20 cellular contexts compared by ENCODE assay signal in the genomic region with DNA sequence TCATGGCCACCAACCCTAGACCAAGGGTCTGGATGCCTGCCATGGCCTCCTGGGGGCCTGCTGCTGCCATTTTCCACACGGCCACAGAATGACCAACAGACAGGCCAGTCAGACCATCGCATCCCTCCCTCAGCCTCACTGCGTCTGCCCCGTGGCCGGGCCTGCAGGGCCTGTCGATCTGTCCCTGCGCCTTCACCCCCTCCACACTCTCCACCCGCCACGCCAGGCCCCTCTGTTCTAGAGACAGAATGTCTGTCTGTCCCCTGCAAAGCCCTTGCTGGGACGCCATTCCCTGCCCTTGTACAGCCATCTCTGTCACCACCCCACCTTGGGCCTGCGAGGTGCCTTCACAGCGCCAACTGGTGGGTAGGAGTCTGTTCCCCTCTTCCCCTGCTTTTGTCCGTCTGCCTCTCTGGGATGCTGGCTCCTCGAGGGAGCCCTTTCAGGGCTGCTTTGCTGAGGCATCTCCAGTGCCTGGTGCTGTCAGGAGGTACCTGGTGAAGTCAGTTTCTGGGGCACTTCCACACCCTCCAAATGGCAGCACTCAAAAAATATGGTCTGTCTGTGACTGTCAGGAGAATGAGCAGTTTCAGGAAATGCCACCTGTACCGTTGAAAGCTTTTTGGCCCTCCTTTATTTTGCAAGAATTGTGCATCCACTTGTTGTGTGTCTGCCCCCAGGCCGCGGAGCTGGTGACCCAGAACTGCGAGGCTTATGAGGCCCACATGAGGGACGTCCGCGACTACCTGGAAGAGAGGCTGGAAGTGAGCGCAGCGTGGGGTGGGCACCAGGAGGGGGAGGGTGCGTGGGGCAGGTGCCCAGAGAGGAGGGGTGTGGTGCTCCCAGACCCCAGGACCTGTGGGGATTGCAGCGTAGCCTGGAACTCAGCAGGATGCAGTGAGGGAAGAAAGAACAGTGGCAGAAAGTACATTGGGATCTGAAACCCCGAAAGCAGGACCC. TPM values are rescaled to one million over a fixed set of nuclear protein-coding genes. Genes with fewer than 3 reads are reported as not detected.
DNase-seq lines count a peak whose midpoint lies in the region; ATAC-seq and TF ChIP-seq lines count a peak whose summit lies in the region.
"Had no signal": no experiment of that assay in that cellular context is flagged by ENCODE, and none has a peak within 500 bp of the region (broad histone marks: within the 10 kb centered on the region; RNA-seq: fewer than 3 reads in every experiment).

No MANE protein-coding gene starts in this region.

- H3K4me1 ChIP-seq in osteoblast (ENCODE audit: insufficient read depth, low read length), result no peaks in the 10 kb centered on the region
- H3K4me1 ChIP-seq: colonic mucosa, tibial artery had no signal

- H3K9me3 Mint-ChIP-seq in activated CD4-positive, alpha-beta T cell treated with anti-CD3 and anti-CD28 coated beads, Interleukin-2, amount 10 ng/mL, durations not matched to agents 7 days and 5 days, result no peaks in the 10 kb centered on the region
- H3K9me3 Mint-ChIP-seq in activated T-helper 2 cell treated with anti-CD3 and anti-CD28 coated beads, Interferon-gamma antibody, Interleukin-2, Interleukin-4, amounts not matched to agents 10 μg/mL and 5 μg/mL and 100 μg/mL, durations not matched to agents 14 hours and 24 hours and 36 hours, result no peaks in the 10 kb centered on the region
- H3K9me3 Mint-ChIP-seq: mesothelial cell of epicardium, nephron had no signal

- H3K36me3 ChIP-seq in osteoblast (ENCODE audit: insufficient read depth, low read length), result no peaks in the 10 kb centered on the region
- H3K36me3 ChIP-seq: colonic mucosa had no signal

- H4K20me1 ChIP-seq in osteoblast (ENCODE audit: insufficient read depth, low read length), result no peaks in the 10 kb centered on the region

- in situ Hi-C loops in GM13976 (cut with MboI; ENCODE audit: low sequenced_read_pairs, unreplicated experiment), result no loop called here

- H3K27ac ChIP-seq in osteoblast (ENCODE audit: low read depth, low read length), result no peak overlapping the region
- H3K27ac ChIP-seq: C4-2B, colonic mucosa, tibial artery had no signal

- H3K4me2 ChIP-seq in osteoblast (ENCODE audit: insufficient read depth, low read length), result no peak overlapping the region

- TF ChIP-seq CTCF in GM13976 (IDR thresholded peaks at IDR 0.05; ENCODE audit: borderline replicate concordance, control extremely low read depth, extremely low read depth, insufficient read depth, missing control alignments) (no peak), osteoblast (IDR thresholded peaks at IDR 0.05; ENCODE audit: extremely low read depth, low read depth, low read length) (no peak)

- peaks cover 1% of the 10 kb centered on the region for H3K36me3 Mint-ChIP-seq in activated CD4-positive, alpha-beta T cell treated with anti-CD3 and anti-CD28 coated beads, Interleukin-2, amount 10 ng/mL, durations not matched to agents 7 days and 5 days (ENCODE audit: low read depth)
- peaks cover 49% of the 10 kb centered on the region for H3K36me3 Mint-ChIP-seq in activated T-helper 2 cell treated with anti-CD3 and anti-CD28 coated beads, Interferon-gamma antibody, Interleukin-2, Interleukin-4, amounts not matched to agents 10 μg/mL and 5 μg/mL and 100 μg/mL, durations not matched to agents 14 hours and 24 hours and 36 hours (ENCODE audit: low read depth)

- H3K79me2 ChIP-seq in osteoblast (ENCODE audit: insufficient read depth, low read length), result no peaks in the 10 kb centered on the region

- CTCF ChIA-PET in activated CD4-positive, alpha-beta T cell treated with anti-CD3 and anti-CD28 coated beads, Interleukin-2, amount 10 ng/mL, durations not matched to agents 7 days and 5 days (lab: Charles Lee), result interaction anchor here (1.4 kb wide), 1 partner anchor 15 kb away, joined by 4 read pairs; no protein-coding TSS in a partner anchor

- H3K9me3 ChIP-seq in osteoblast (ENCODE audit: low read depth, low read length), result no peaks in the 10 kb centered on the region
- H3K9me3 ChIP-seq: colonic mucosa, tibial artery had no signal

- H3K27ac Mint-ChIP-seq in activated CD4-positive, alpha-beta T cell treated with anti-CD3 and anti-CD28 coated beads, Interleukin-2, amount 10 ng/mL, durations not matched to agents 7 days and 5 days, result peak overlapping the region; percentile 62
- no peak overlapping the region for H3K27ac Mint-ChIP-seq in activated T-helper 2 cell treated with anti-CD3 and anti-CD28 coated beads, Interferon-gamma antibody, Interleukin-2, Interleukin-4, amounts not matched to agents 10 μg/mL and 5 μg/mL and 100 μg/mL, durations not matched to agents 14 hours and 24 hours and 36 hours
- H3K27ac Mint-ChIP-seq: mesothelial cell of epicardium, nephron had no signal

- H3K4me3 ChIP-seq in osteoblast (ENCODE audit: insufficient read depth, low read length), result no peak overlapping the region
- H3K4me3 ChIP-seq: colonic mucosa, tibial artery had no signal

- intact Hi-C loops in activated T-helper 2 cell treated with anti-CD3 and anti-CD28 coated beads, Interferon-gamma antibody, Interleukin-2, Interleukin-4, amounts not matched to agents 10 μg/mL and 5 μg/mL and 100 μg/mL, durations not matched to agents 14 hours and 24 hours and 36 hours (cut with micrococcal nuclease), result no loop called here

- no peak for ATAC-seq in GM21390 (IDR thresholded peaks at IDR 0.05; ENCODE audit: unreplicated experiment)

- no peak overlapping the region for H2AFZ ChIP-seq in osteoblast (ENCODE audit: low read length)

- POLR2A ChIA-PET in activated CD4-positive, alpha-beta T cell treated with anti-CD3 and anti-CD28 coated beads, Interleukin-2, amount 10 ng/mL, durations not matched to agents 7 days and 5 days (lab: Charles Lee), result no interaction called here

- H3K27me3 ChIP-seq in osteoblast (ENCODE audit: insufficient read depth, low read length), result no peaks in the 10 kb centered on the region
- H3K27me3 ChIP-seq: colonic mucosa, tibial artery had no signal

- H3K4me1 Mint-ChIP-seq in activated CD4-positive, alpha-beta T cell treated with anti-CD3 and anti-CD28 coated beads, Interleukin-2, amount 10 ng/mL, durations not matched to agents 7 days and 5 days, result no peaks in the 10 kb centered on the region
- H3K4me1 Mint-ChIP-seq in activated T-helper 2 cell treated with anti-CD3 and anti-CD28 coated beads, Interferon-gamma antibody, Interleukin-2, Interleukin-4, amounts not matched to agents 10 μg/mL and 5 μg/mL and 100 μg/mL, durations not matched to agents 14 hours and 24 hours and 36 hours (ENCODE audit: low read depth), result no peaks in the 10 kb centered on the region

- DNase-seq in activated CD4-positive, alpha-beta T cell treated with anti-CD3 and anti-CD28 coated beads, Interleukin-2, amount 10 ng/mL, durations not matched to agents 7 days and 5 days, result no peak
- no peak for DNase-seq in activated CD4-positive, alpha-beta T cell treated with anti-CD3 and anti-CD28 coated beads for 48 hours
- DNase-seq in GM13976 (ENCODE audit: low spot score) (peak; percentile 26), osteoblast (ENCODE audit: insufficient read length, low spot score, missing footprints) (peak; percentile 70), activated gamma-delta T cell (lab: John Stamatoyannopoulos, UW) (no peak), hypothalamus (lab: John Stamatoyannopoulos, UW) (no peak)
- DNase-seq in activated T-helper 2 cell treated with anti-CD3 and anti-CD28 coated beads, Interferon-gamma antibody, Interleukin-2, Interleukin-4, amounts not matched to agents 10 μg/mL and 5 μg/mL and 100 μg/mL, durations not matched to agents 14 hours and 24 hours and 36 hours (ENCODE audit: low spot score), result peak; percentile 6
- DNase-seq: activated CD4-positive, alpha-beta T cell treated with anti-CD3 and anti-CD28 coated beads, Interleukin-2, amount 50 U/mL, for 1 hour; colonic mucosa; DMS53; GOT3; NCI-H146; NCI-H2227 treated with DMSO at 0.1 percent for 48 hours had no signal

- H3K27me3 Mint-ChIP-seq in activated CD4-positive, alpha-beta T cell treated with anti-CD3 and anti-CD28 coated beads, Interleukin-2, amount 10 ng/mL, durations not matched to agents 7 days and 5 days, result no peaks in the 10 kb centered on the region
- no peaks in the 10 kb centered on the region for H3K27me3 Mint-ChIP-seq in activated T-helper 2 cell treated with anti-CD3 and anti-CD28 coated beads, Interferon-gamma antibody, Interleukin-2, Interleukin-4, amounts not matched to agents 10 μg/mL and 5 μg/mL and 100 μg/mL, durations not matched to agents 14 hours and 24 hours and 36 hours (ENCODE audit: low read depth)

- H3K4me3 Mint-ChIP-seq in activated CD4-positive, alpha-beta T cell treated with anti-CD3 and anti-CD28 coated beads, Interleukin-2, amount 10 ng/mL, durations not matched to agents 7 days and 5 days, result no peak overlapping the region
- H3K4me3 Mint-ChIP-seq in activated T-helper 2 cell treated with anti-CD3 and anti-CD28 coated beads, Interferon-gamma antibody, Interleukin-2, Interleukin-4, amounts not matched to agents 10 μg/mL and 5 μg/mL and 100 μg/mL, durations not matched to agents 14 hours and 24 hours and 36 hours (ENCODE audit: low read depth), result no peak overlapping the region
- H3K4me3 Mint-ChIP-seq: mesothelial cell of epicardium, nephron had no signal

RNA-seq across cellular contexts. Expression of a gene that starts 6.7 kb away (rescaled TPM):
- under 1 TPM in 1 of 2 experiments, not detected in 1; 0.05 TPM for total RNA-seq in activated CD4-positive, alpha-beta T cell treated with anti-CD3 and anti-CD28 coated beads, Interleukin-2, amount 10 ng/mL, durations not matched to agents 7 days and 5 days
- 0.07 and 0.14 TPM in 2 replicates for total RNA-seq in activated T-helper 2 cell treated with anti-CD3 and anti-CD28 coated beads, Interferon-gamma antibody, Interleukin-2, Interleukin-4, amounts not matched to agents 10 μg/mL and 5 μg/mL and 100 μg/mL, durations not matched to agents 14 hours and 24 hours and 36 hours
- total RNA-seq in osteoblast, result 1.8 and 9.8 TPM in 2 replicates
- total RNA-seq: MCF 10A had no signal

RNA-seq across cellular contexts. Expression of a gene that starts 32.7 kb away (rescaled TPM):
- 10 to 100 TPM; 27.1 to 30.0 TPM for total RNA-seq in activated CD4-positive, alpha-beta T cell treated with anti-CD3 and anti-CD28 coated beads, Interleukin-2, amount 10 ng/mL, durations not matched to agents 7 days and 5 days
- total RNA-seq in activated T-helper 2 cell treated with anti-CD3 and anti-CD28 coated beads, Interferon-gamma antibody, Interleukin-2, Interleukin-4, amounts not matched to agents 10 μg/mL and 5 μg/mL and 100 μg/mL, durations not matched to agents 14 hours and 24 hours and 36 hours, result 98.6 and 102 TPM in 2 replicates
- 11.6 and 12.4 TPM in 2 replicates for total RNA-seq in osteoblast

RNA-seq across cellular contexts. Expression of a gene that starts 45.0 kb away (rescaled TPM):
- not detected for total RNA-seq in activated CD4-positive, alpha-beta T cell treated with anti-CD3 and anti-CD28 coated beads, Interleukin-2, amount 10 ng/mL, durations not matched to agents 7 days and 5 days
- total RNA-seq in activated T-helper 2 cell treated with anti-CD3 and anti-CD28 coated beads, Interferon-gamma antibody, Interleukin-2, Interleukin-4, amounts not matched to agents 10 μg/mL and 5 μg/mL and 100 μg/mL, durations not matched to agents 14 hours and 24 hours and 36 hours, result not detected in 2 replicates
- under 0.01 TPM in 2 replicates for total RNA-seq in osteoblast
- total RNA-seq: A673 had no signal

Comparison
In these comparisons a context has a peak if more than half of its experiments do, and no peak if none do; other contexts are left out.
1. DNase-seq: peak in GM13976 (single experiment), activated T-helper 2 cell treated with anti-CD3 and anti-CD28 coated beads, Interferon-gamma antibody, Interleukin-2, Interleukin-4, amounts not matched to agents 10 μg/mL and 5 μg/mL and 100 μg/mL, durations not matched to agents 14 hours and 24 hours and 36 hours (single experiment) and osteoblast (single experiment); none in activated CD4-positive, alpha-beta T cell treated with anti-CD3 and anti-CD28 coated beads, Interleukin-2, amount 10 ng/mL, durations not matched to agents 7 days and 5 days (single experiment), activated CD4-positive, alpha-beta T cell treated with anti-CD3 and anti-CD28 coated beads for 48 hours (single experiment), activated gamma-delta T cell (single experiment) and hypothalamus (0 of 51).